13 cellular contexts compared by ENCODE assay signal in genomic region chr14:61342941-61343340, GRCh38. TPM values are rescaled to one million over a fixed set of nuclear protein-coding genes. Genes with fewer than 3 reads are reported as not detected.
DNase-seq lines count a peak whose midpoint lies in the region; ATAC-seq and TF ChIP-seq lines count a peak whose summit lies in the region.
"Had no signal": no experiment of that assay in that cellular context is flagged by ENCODE, and none has a peak within 500 bp of the region (broad histone marks: within the 10 kb centered on the region; RNA-seq: fewer than 3 reads in every experiment).

No MANE protein-coding gene starts in this region.

- ATAC-seq in effector memory CD8-positive, alpha-beta T cell (replicated peaks), result no peak
- peak; percentile 2 for ATAC-seq in stimulated activated naive CD8-positive, alpha-beta T cell treated with anti-CD3 and anti-CD28 coated beads, Interleukin-15, Interleukin-2, amounts not matched to agents 100 U/mL and 50 U/mL, for 24 hours
- no peak for ATAC-seq in HG03097 (IDR thresholded peaks at IDR 0.05; ENCODE audit: low FRiP score, unreplicated experiment)
- ATAC-seq in HG03139 (IDR thresholded peaks at IDR 0.05; ENCODE audit: unreplicated experiment), result no peak

- POLR2A ChIA-PET in PC-9 (lab: Charles Lee; ENCODE audit: unreplicated experiment), result no interaction called here

- H3K4me3 ChIP-seq in PC-9, result no peak overlapping the region
- H3K4me3 ChIP-seq: tibial artery had no signal

- CTCF ChIA-PET in PC-9 (lab: Charles Lee), result no interaction called here

- no peaks in the 10 kb centered on the region for H3K9me3 Mint-ChIP-seq in activated CD4-positive, alpha-beta T cell treated with anti-CD3 and anti-CD28 coated beads, Interleukin-2, amount 10 ng/mL, durations not matched to agents 24 days and 14 days
- H3K9me3 Mint-ChIP-seq in effector memory CD8-positive, alpha-beta T cell, result no peaks in the 10 kb centered on the region
- H3K9me3 Mint-ChIP-seq: H9 had no signal

- no peaks in the 10 kb centered on the region for H3K9me2 ChIP-seq in PC-9 (ENCODE audit: insufficient read depth)

- peaks cover 25% of the 10 kb centered on the region for H3K4me1 ChIP-seq in PC-9 (replicated peaks; ENCODE audit: insufficient read depth)
- H3K4me1 ChIP-seq: tibial artery had no signal

- no peak for DNase-seq in activated CD4-positive, alpha-beta T cell treated with anti-CD3 and anti-CD28 coated beads, Interleukin-2, amount 10 ng/mL, durations not matched to agents 24 days and 14 days
- DNase-seq in activated CD4-positive, alpha-beta T cell treated with anti-CD3 and anti-CD28 coated beads for 4 hours, result no peak
- no peak for DNase-seq in PC-9
- no peak for DNase-seq in effector memory CD8-positive, alpha-beta T cell
- no peak for DNase-seq in stimulated activated naive CD8-positive, alpha-beta T cell treated with anti-CD3 and anti-CD28 coated beads, Interleukin-15, Interleukin-2, amounts not matched to agents 100 U/mL and 50 U/mL, for 24 hours
- no peak for DNase-seq in midbrain (lab: John Stamatoyannopoulos, UW)
- DNase-seq: DMS153, H9, IMR-90, NCI-H2107, tibial artery had no signal

- BruUV-seq in PC-9 (replicated peaks; lab: Mats Ljungman, UMichigan), result no TSS peak

- no peaks in the 10 kb centered on the region for H3K27me3 Mint-ChIP-seq in activated CD4-positive, alpha-beta T cell treated with anti-CD3 and anti-CD28 coated beads, Interleukin-2, amount 10 ng/mL, durations not matched to agents 24 days and 14 days
- H3K27me3 Mint-ChIP-seq in effector memory CD8-positive, alpha-beta T cell, result no peaks in the 10 kb centered on the region

- no peaks in the 10 kb centered on the region for H3K36me3 ChIP-seq in PC-9 (ENCODE audit: low read depth)
- H3K36me3 ChIP-seq: tibial artery had no signal

- no peak overlapping the region for H2AFZ ChIP-seq in PC-9

- peaks cover 31% of the 10 kb centered on the region for H3K36me3 Mint-ChIP-seq in activated CD4-positive, alpha-beta T cell treated with anti-CD3 and anti-CD28 coated beads, Interleukin-2, amount 10 ng/mL, durations not matched to agents 24 days and 14 days (ENCODE audit: low read depth)
- H3K36me3 Mint-ChIP-seq in effector memory CD8-positive, alpha-beta T cell (ENCODE audit: insufficient read depth), result peaks cover 67% of the 10 kb centered on the region

- peaks cover 80% of the 10 kb centered on the region for H3K4me1 Mint-ChIP-seq in activated CD4-positive, alpha-beta T cell treated with anti-CD3 and anti-CD28 coated beads, Interleukin-2, amount 10 ng/mL, durations not matched to agents 24 days and 14 days
- peaks cover 85 to 92% of the 10 kb centered on the region in 2 donors for H3K4me1 Mint-ChIP-seq in effector memory CD8-positive, alpha-beta T cell (ENCODE audit: low read depth in 2 of 2)

- no peaks in the 10 kb centered on the region for H3F3A ChIP-seq in PC-9 (ENCODE audit: insufficient read depth, low read depth)

- no peaks in the 10 kb centered on the region for H4K20me1 ChIP-seq in PC-9 (ENCODE audit: insufficient read depth)

- H3K9me3 ChIP-seq in PC-9 (ENCODE audit: insufficient read depth, low read depth), result no peaks in the 10 kb centered on the region
- H3K9me3 ChIP-seq: tibial artery had no signal

- H3K79me2 ChIP-seq in PC-9 (ENCODE audit: low read depth), result peaks cover 87% of the 10 kb centered on the region

- TF ChIP-seq CTCF in PC-9 (conservative IDR thresholded peaks at IDR 0.05), result no peak

- H3K27ac Mint-ChIP-seq in activated CD4-positive, alpha-beta T cell treated with anti-CD3 and anti-CD28 coated beads, Interleukin-2, amount 10 ng/mL, durations not matched to agents 24 days and 14 days, result peak overlapping the region; percentile 95
- H3K27ac Mint-ChIP-seq in effector memory CD8-positive, alpha-beta T cell, result peak overlapping the region; percentile 94 to 95
- H3K27ac Mint-ChIP-seq: H9 had no signal

- peak overlapping the region; percentile 86 for H3K4me3 Mint-ChIP-seq in activated CD4-positive, alpha-beta T cell treated with anti-CD3 and anti-CD28 coated beads, Interleukin-2, amount 10 ng/mL, durations not matched to agents 24 days and 14 days
- H3K4me3 Mint-ChIP-seq in effector memory CD8-positive, alpha-beta T cell, result peak overlapping the region; percentile 75 to 80
- H3K4me3 Mint-ChIP-seq: H9 had no signal

- H3K27ac ChIP-seq in PC-9, result peak overlapping the region; percentile 28; the same call in 1 of the 2 replicates

- no peaks in the 10 kb centered on the region for H3K27me3 ChIP-seq in PC-9 (ENCODE audit: insufficient read depth, low read depth)
- H3K27me3 ChIP-seq: tibial artery had no signal

- intact Hi-C loops in activated CD4-positive, alpha-beta T cell treated with anti-CD3 and anti-CD28 coated beads, Interleukin-2, amount 10 ng/mL, durations not matched to agents 24 days and 14 days (cut with micrococcal nuclease), result loop anchor here (1.0 to 10.0 kb wide), 7 partner anchors 9 to 319 kb away; no protein-coding TSS in a partner anchor
- intact Hi-C loops in PC-9 (cut with micrococcal nuclease; ENCODE audit: unreplicated experiment), result no loop called here

- H3K4me2 ChIP-seq in PC-9, result no peak overlapping the region

RNA-seq across cellular contexts. Expression of gene PRKCH, which starts 21.6 kb away (rescaled TPM):
- 108 and 118 TPM in 2 replicates for total RNA-seq in activated CD4-positive, alpha-beta T cell treated with anti-CD3 and anti-CD28 coated beads, Interleukin-2, amount 10 ng/mL, durations not matched to agents 24 days and 14 days
- 32.4 and 49.8 TPM in 2 replicates for total RNA-seq in PC-9 (2021)
